ENCODE assay signal across 8 cellular contexts in genomic region chr11:16007514-16007913, GRCh38.
"Had no signal": no experiment of that assay in that cellular context is flagged by ENCODE, and none has a peak within 500 bp of the region (broad histone marks: within the 10 kb centered on the region; RNA-seq: fewer than 3 reads in every experiment).

No MANE protein-coding gene starts in this region.

- H3K36me3 ChIP-seq: HAP-1 had no signal

- DNase-seq: GM23248, GOT3, H7, HFFc6 had no signal

- ATAC-seq: HCT116, HepG2 had no signal

- H3K9me3 ChIP-seq: HAP-1 had no signal

- H3K27ac ChIP-seq: GM23248, HL-60 had no signal

- H3K4me3 ChIP-seq: GM23248, HAP-1 had no signal
